1 cellular context compared by ENCODE assay signal in the genomic region with DNA sequence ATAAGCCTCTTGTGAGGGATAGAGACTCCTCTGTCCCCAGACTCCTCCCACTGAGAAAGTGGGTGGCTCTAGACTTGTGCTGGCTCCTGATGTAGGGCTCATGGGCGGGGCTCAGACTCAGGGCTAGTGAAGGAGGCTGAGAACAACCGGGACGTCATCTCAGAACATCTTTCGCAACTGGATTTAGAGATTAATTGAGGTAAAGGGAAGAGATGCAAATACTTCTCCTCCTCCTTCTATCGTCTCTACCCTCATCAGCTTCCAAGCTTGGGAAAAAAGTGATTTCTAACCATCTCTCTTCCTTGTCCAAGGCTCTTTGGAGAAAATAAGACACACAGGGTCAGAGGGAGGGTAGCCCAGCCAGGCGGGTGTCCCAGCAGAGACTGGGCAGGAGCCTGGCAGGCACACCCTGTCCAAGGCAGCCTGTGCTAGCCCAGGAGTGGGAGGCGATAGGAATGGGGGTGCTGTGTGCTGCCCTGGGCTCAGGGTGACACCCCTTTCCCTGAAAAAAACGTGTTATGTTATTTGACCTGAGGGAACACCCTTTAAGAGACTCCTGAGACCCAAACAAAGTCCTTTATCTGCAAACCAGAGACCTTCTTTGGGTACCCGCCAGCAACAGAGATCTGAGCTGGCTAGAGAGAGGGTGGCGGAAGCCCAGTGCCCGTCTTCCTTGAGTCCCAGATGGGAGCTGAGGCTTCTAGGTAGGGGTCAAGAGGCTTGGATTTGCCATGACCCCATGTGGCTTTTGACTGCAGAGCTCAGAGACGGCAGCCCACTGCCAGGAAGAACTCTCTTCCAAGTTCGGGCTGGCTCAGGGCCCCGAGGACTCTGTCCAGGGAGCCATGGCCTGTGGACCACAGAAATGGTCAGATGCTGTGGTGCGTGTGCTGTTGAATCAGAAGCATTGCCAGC.
TF ChIP-seq lines count a peak whose summit lies in the region.

No MANE protein-coding gene starts in this region.

TF ChIP-seq in liver, 16 proteins besides CTCF, POLR2A, EP300 and RAD21:
- TF ChIP-seq, protein P1, sequence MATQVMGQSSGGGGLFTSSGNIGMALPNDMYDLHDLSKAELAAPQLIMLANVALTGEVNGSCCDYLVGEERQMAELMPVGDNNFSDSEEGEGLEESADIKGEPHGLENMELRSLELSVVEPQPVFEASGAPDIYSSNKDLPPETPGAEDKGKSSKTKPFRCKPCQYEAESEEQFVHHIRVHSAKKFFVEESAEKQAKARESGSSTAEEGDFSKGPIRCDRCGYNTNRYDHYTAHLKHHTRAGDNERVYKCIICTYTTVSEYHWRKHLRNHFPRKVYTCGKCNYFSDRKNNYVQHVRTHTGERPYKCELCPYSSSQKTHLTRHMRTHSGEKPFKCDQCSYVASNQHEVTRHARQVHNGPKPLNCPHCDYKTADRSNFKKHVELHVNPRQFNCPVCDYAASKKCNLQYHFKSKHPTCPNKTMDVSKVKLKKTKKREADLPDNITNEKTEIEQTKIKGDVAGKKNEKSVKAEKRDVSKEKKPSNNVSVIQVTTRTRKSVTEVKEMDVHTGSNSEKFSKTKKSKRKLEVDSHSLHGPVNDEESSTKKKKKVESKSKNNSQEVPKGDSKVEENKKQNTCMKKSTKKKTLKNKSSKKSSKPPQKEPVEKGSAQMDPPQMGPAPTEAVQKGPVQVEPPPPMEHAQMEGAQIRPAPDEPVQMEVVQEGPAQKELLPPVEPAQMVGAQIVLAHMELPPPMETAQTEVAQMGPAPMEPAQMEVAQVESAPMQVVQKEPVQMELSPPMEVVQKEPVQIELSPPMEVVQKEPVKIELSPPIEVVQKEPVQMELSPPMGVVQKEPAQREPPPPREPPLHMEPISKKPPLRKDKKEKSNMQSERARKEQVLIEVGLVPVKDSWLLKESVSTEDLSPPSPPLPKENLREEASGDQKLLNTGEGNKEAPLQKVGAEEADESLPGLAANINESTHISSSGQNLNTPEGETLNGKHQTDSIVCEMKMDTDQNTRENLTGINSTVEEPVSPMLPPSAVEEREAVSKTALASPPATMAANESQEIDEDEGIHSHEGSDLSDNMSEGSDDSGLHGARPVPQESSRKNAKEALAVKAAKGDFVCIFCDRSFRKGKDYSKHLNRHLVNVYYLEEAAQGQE (IDR thresholded peaks at IDR 0.05): no peak
- TF ChIP-seq RXRA (IDR thresholded peaks at IDR 0.05): no peak
- peak; percentile 42 for TF ChIP-seq NR2F2 (IDR thresholded peaks at IDR 0.05)
- TF ChIP-seq TAF1 (conservative IDR thresholded peaks at IDR 0.05): no peak
- no peak for TF ChIP-seq GABPA (IDR thresholded peaks at IDR 0.05 in 1 of 2, conservative IDR thresholded peaks at IDR 0.05 in 1 of 2)
- TF ChIP-seq HNF4G (IDR thresholded peaks at IDR 0.05): no peak
TF ChIP-seq in liver: peak in this region for 1.
